Comparison of ENCODE assay signal across 10 cellular contexts in genomic region chr11:68021167-68021787, GRCh38. TPM values are rescaled to one million over a fixed set of nuclear protein-coding genes. Genes with fewer than 3 reads are reported as not detected.
DNase-seq lines count a peak whose midpoint lies in the region; ATAC-seq and TF ChIP-seq lines count a peak whose summit lies in the region.
"Had no signal": no experiment of that assay in that cellular context is flagged by ENCODE, and none has a peak within 500 bp of the region (broad histone marks: within the 10 kb centered on the region; RNA-seq: fewer than 3 reads in every experiment).

No MANE protein-coding gene starts in this region.

- intact Hi-C loops in right lobe of liver (cut with DNase I), result no loop called here

- H3K36me3 ChIP-seq in Karpas-422 (ENCODE audit: insufficient read depth, low read length) (no peaks in the 10 kb centered on the region), right lobe of liver (no peaks in the 10 kb centered on the region)

- no peaks in the 10 kb centered on the region for H3K9me2 ChIP-seq in Karpas-422 (replicated peaks; ENCODE audit: insufficient read depth, low read length)

- no CpG with 5 or more reads among the region's 27 CpGs for WGBS in right lobe of liver (ENCODE audit: insufficient coverage, low coverage, low lambda C conversion rate, missing lambda C conversion rate)

- H3K4me2 ChIP-seq in Karpas-422 (ENCODE audit: low read depth, low read length, poor library complexity, severe bottlenecking), result no peak overlapping the region

- no peaks in the 10 kb centered on the region for H3K79me2 ChIP-seq in Karpas-422 (ENCODE audit: low read length)

- H3K27me3 ChIP-seq in Karpas-422 (ENCODE audit: low read length), result no peaks in the 10 kb centered on the region
- H3K27me3 ChIP-seq in right lobe of liver, result no peaks in the 10 kb centered on the region

- peak; percentile 43 to 57 (median 54) for TF ChIP-seq CTCF in right lobe of liver (IDR thresholded peaks at IDR 0.05)

- no peak overlapping the region for H2AFZ ChIP-seq in Karpas-422 (ENCODE audit: low read length)

- ATAC-seq in right lobe of liver, result peak; percentile 84 to 88 (median 86)
- no peak for ATAC-seq in GM21723 (IDR thresholded peaks at IDR 0.05; ENCODE audit: unreplicated experiment)

- H3K4me3 ChIP-seq in Karpas-422 (ENCODE audit: low read length), result no peak overlapping the region
- H3K4me3 ChIP-seq in right lobe of liver, result no peak overlapping the region

- DNase-seq in COLO668 (lab: John Stamatoyannopoulos, UW; ENCODE audit: unreplicated experiment) (peak; percentile 42), Karpas-422 (peak; percentile 70), T47D (ENCODE audit: low read depth in 1 of 2, low spot score in 1 of 2) (peak; percentile 84 to 85), right lobe of liver (peak in 2 of 3 donors; percentile 68 to 72), NCI-H1930 (lab: John Stamatoyannopoulos, UW) (no peak)
- no peak for DNase-seq in stimulated activated CD4-positive, alpha-beta T cell treated with anti-CD3 and anti-CD28 coated beads, Interleukin-2, amount 100 ng/mL, for 48 hours
- no peak for DNase-seq in stimulated activated naive CD4-positive, alpha-beta T cell (lab: John Stamatoyannopoulos, UW)
- DNase-seq: DMS79 treated with DMSO at 0.1 percent for 48 hours, NCI-H1694 had no signal

- in situ Hi-C loops in T47D (cut with HindIII; ENCODE audit: low pct_unique_long_range_greater_than_20kb, low sequenced_read_pairs), result no loop called here

- H3K27ac ChIP-seq in Karpas-422 (ENCODE audit: low read length) (no peak overlapping the region), right lobe of liver (no peak overlapping the region)

- H4K20me1 ChIP-seq in Karpas-422 (ENCODE audit: insufficient read depth, low read depth, low read length), result no peaks in the 10 kb centered on the region

- no peaks in the 10 kb centered on the region for H3K9me3 ChIP-seq in Karpas-422 (ENCODE audit: low read length)
- no peaks in the 10 kb centered on the region for H3K9me3 ChIP-seq in right lobe of liver

- no peak for TF ChIP-seq POLR2A in right lobe of liver (IDR thresholded peaks at IDR 0.05)

- no peak overlapping the region for H3K9ac ChIP-seq in Karpas-422 (ENCODE audit: low read length)

- peaks cover 3% of the 10 kb centered on the region for H3K4me1 ChIP-seq in Karpas-422 (ENCODE audit: low read length)
- peaks cover 0 to 7% (median 0%) of the 10 kb centered on the region in 4 donors for H3K4me1 ChIP-seq in right lobe of liver

RNA-seq across cellular contexts. Expression of gene NDUFS8, which starts 9.2 kb away (rescaled TPM):
- 159 and 231 TPM in 2 replicates for total RNA-seq in Karpas-422 (2014; rRNA removed; shearing (Covaris generic); ENCODE audit: low replicate concordance)
- total RNA-seq in right lobe of liver, result 100 to 1,000 TPM in 3 of 6 experiments, 10 to 100 TPM in 3; 61.9 to 159 (median 88.4) TPM

RNA-seq across cellular contexts. Expression of gene ALDH3B1, which starts 11.2 kb away (rescaled TPM):
- 0.40 TPM in 1 of 2 replicates, not detected in the other for total RNA-seq in Karpas-422 (2014; rRNA removed; shearing (Covaris generic); ENCODE audit: low replicate concordance)
- total RNA-seq in right lobe of liver, result 1 to 10 TPM; 2.3 to 7.4 (median 4.4) TPM

RNA-seq across cellular contexts. Expression of gene UNC93B1, which starts 17.4 kb away (rescaled TPM):
- total RNA-seq in Karpas-422 (2014; rRNA removed; shearing (Covaris generic); ENCODE audit: low replicate concordance), result 71.1 and 112 TPM in 2 replicates
- 10 to 100 TPM; 13.3 to 21.4 (median 17.9) TPM for total RNA-seq in right lobe of liver

RNA-seq across cellular contexts. Expression of gene TCIRG1, which starts 17.5 kb away (rescaled TPM):
- total RNA-seq in Karpas-422 (2014; rRNA removed; shearing (Covaris generic); ENCODE audit: low replicate concordance), result 47.7 and 82.3 TPM in 2 replicates
- total RNA-seq in right lobe of liver, result 10 to 100 TPM; 39.4 to 97.1 (median 69.3) TPM

Comparison
In these comparisons a context has a peak if more than half of its experiments do, and no peak if none do; other contexts are left out.
1. DNase-seq: peak in COLO668 (single experiment), Karpas-422 (single experiment), T47D (2 of 2) and right lobe of liver (2 of 3); none in NCI-H1930 (0 of 2), stimulated activated CD4-positive, alpha-beta T cell treated with anti-CD3 and anti-CD28 coated beads, Interleukin-2, amount 100 ng/mL, for 48 hours (0 of 2) and stimulated activated naive CD4-positive, alpha-beta T cell (0 of 6).